8 cellular contexts compared by ENCODE assay signal in genomic region chr9:15211160-15211993, GRCh38.
DNase-seq lines count a peak whose midpoint lies in the region; ATAC-seq and TF ChIP-seq lines count a peak whose summit lies in the region.

No MANE protein-coding gene starts in this region.

- no peak overlapping the region for H3K27ac Mint-ChIP-seq in endodermal cell

- ATAC-seq in GM18505 (IDR thresholded peaks at IDR 0.05; ENCODE audit: unreplicated experiment) (peak; percentile 66), HG03095 (IDR thresholded peaks at IDR 0.05; ENCODE audit: unreplicated experiment) (peak; percentile 72)

- peaks cover 58% of the 10 kb centered on the region for H3K36me3 ChIP-seq in endodermal cell (ENCODE audit: control insufficient read depth, insufficient read depth, low read length)

- no peaks in the 10 kb centered on the region for H3K27me3 ChIP-seq in endodermal cell (ENCODE audit: control insufficient read depth, insufficient read depth, low read length, poor library complexity, severe bottlenecking)

- peaks cover 10% of the 10 kb centered on the region for H3K4me1 ChIP-seq in endodermal cell (ENCODE audit: control insufficient read depth, insufficient read depth, low read length)

- 73 to 88% methylated on average over 5 to 6 of the region's 7 CpGs for WGBS in endodermal cell (ENCODE audit: insufficient coverage in 1 of 2, insufficient read length in 1 of 2), 2 experiments

- no peak overlapping the region for H3K9ac ChIP-seq in endodermal cell (ENCODE audit: extremely low read depth, low read length, poor library complexity, severe bottlenecking)

- TF ChIP-seq CTCF in endodermal cell (conservative IDR thresholded peaks at IDR 0.05): peak; percentile 95

- peaks cover 23% of the 10 kb centered on the region for H3K4me1 Mint-ChIP-seq in endodermal cell

- H3K4me3 Mint-ChIP-seq in endodermal cell: no peak overlapping the region

- H3K9me3 ChIP-seq in endodermal cell (ENCODE audit: control insufficient read depth, low read length): peaks cover 28% of the 10 kb centered on the region

- in situ Hi-C loops in ACHN (cut with HindIII; ENCODE audit: low pct_ligation_motif_present, low pct_unique_long_range_greater_than_20kb, low sequenced_read_pairs): no loop called here

- H3K4me3 ChIP-seq in endodermal cell (ENCODE audit: low read length): peak overlapping the region; percentile 62

- no peak for TF ChIP-seq POLR2A in GM18505 (IDR thresholded peaks at IDR 0.05; ENCODE audit: borderline replicate concordance, extremely low read depth, insufficient read depth, insufficient read length)

- no peaks in the 10 kb centered on the region for H3K27me3 Mint-ChIP-seq in endodermal cell (ENCODE audit: insufficient read depth)

- H3K36me3 Mint-ChIP-seq in endodermal cell (ENCODE audit: low read depth): peaks cover 49% of the 10 kb centered on the region

- H3K27ac ChIP-seq in endodermal cell (ENCODE audit: low read depth, low read length): no peak overlapping the region

- DNase-seq in ACHN (peak; percentile 65), NCI-H446 treated with DMSO at 0.1 percent for 48 hours (lab: John Stamatoyannopoulos, UW) (peak; percentile 68), endodermal cell (peak; percentile 84), midbrain (lab: John Stamatoyannopoulos, UW) (peak; percentile 78)
- peak; percentile 40 for DNase-seq in activated CD4-positive, alpha-beta T cell treated with anti-CD3 and anti-CD28 coated beads, Interleukin-2, amount 50 U/mL, for 4 hours
- DNase-seq in stimulated activated CD8-positive, alpha-beta memory T cell treated with anti-CD3 and anti-CD28 coated beads, Interleukin-7, amount 100 ng/mL, for 24 hours (ENCODE audit: low read depth): peak; percentile 15

- H3K9me3 Mint-ChIP-seq in endodermal cell: peaks cover 7% of the 10 kb centered on the region

Comparison
In these comparisons a context has a peak if more than half of its experiments do, and no peak if none do; other contexts are left out.
1. DNase-seq: peak in every context shown above with its lines; median percentile 84 in endodermal cell; 78 in midbrain; 68 in NCI-H446 treated with DMSO at 0.1 percent for 48 hours; 65 in ACHN; 40 in activated CD4-positive, alpha-beta T cell treated with anti-CD3 and anti-CD28 coated beads, Interleukin-2, amount 50 U/mL, for 4 hours; 15 in stimulated activated CD8-positive, alpha-beta memory T cell treated with anti-CD3 and anti-CD28 coated beads, Interleukin-7, amount 100 ng/mL, for 24 hours.